Comparison of ENCODE assay signal across 8 cellular contexts in the genomic region with DNA sequence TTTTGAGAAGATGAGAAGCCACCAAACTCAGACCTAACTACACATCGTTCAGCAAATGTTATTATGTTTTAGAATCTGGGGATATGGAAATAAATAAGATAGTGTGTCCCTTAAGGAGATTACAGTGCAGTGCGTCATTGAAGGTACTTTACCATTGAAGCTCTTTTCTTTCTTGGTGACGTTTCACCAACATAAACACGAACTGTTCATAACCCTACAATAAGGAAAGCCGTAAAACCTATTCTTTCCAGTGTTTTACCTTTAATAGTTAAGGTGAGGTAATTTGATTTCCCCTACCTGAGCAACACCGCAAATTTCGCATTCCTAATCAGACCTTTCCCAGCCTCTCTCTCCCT. TPM values are rescaled to one million over a fixed set of nuclear protein-coding genes. Genes with fewer than 3 reads are reported as not detected.
DNase-seq lines count a peak whose midpoint lies in the region; ATAC-seq, FAIRE-seq and TF ChIP-seq lines count a peak whose summit lies in the region.

No MANE protein-coding gene starts in this region.

- H3K4me1 Mint-ChIP-seq in osteocyte (ENCODE audit: unreplicated experiment): peaks cover 16% of the 10 kb centered on the region

- no peaks in the 10 kb centered on the region for H3K27me3 ChIP-seq in endocrine pancreas (ENCODE audit: control insufficient read depth, insufficient read depth, low read length)

- peak overlapping the region; percentile 21 for H3K9ac ChIP-seq in endocrine pancreas (ENCODE audit: control insufficient read depth, insufficient read depth, low read length)

- no peaks in the 10 kb centered on the region for H3K9me3 ChIP-seq in endocrine pancreas (ENCODE audit: control insufficient read depth, low read length)

- H3K9me3 Mint-ChIP-seq in osteocyte (ENCODE audit: unreplicated experiment): no peaks in the 10 kb centered on the region

- H3K27me3 Mint-ChIP-seq in osteocyte (ENCODE audit: unreplicated experiment): peaks cover 27% of the 10 kb centered on the region

- peak overlapping the region; percentile 97 for H3K27ac Mint-ChIP-seq in osteocyte (ENCODE audit: unreplicated experiment)

- H3K4me3 Mint-ChIP-seq in osteocyte (ENCODE audit: unreplicated experiment): peak overlapping the region; percentile 97

- DNase-seq in LoVo (ENCODE audit: low spot score) (peak; percentile 12), osteocyte (ENCODE audit: extremely low spot score, unreplicated experiment) (no peak), frontal cortex (ENCODE audit: low spot score in 2 of 2) (no peak), inferior parietal cortex (ENCODE audit: extremely low spot score) (no peak), HCEC 1CT (no peak)
- no peak for DNase-seq in effector CD4-positive, alpha-beta T cell

- H3K36me3 ChIP-seq in endocrine pancreas (ENCODE audit: control insufficient read depth, insufficient read depth, low read length): no peaks in the 10 kb centered on the region

- peak; percentile 7 for ATAC-seq in GM19468 (IDR thresholded peaks at IDR 0.05; ENCODE audit: extremely low read depth, unreplicated experiment)

- no peak for TF ChIP-seq CTCF in osteocyte (IDR thresholded peaks at IDR 0.05)

- H3K36me3 Mint-ChIP-seq in osteocyte (ENCODE audit: unreplicated experiment): peaks cover 14% of the 10 kb centered on the region

- no peak for FAIRE-seq in frontal cortex (lab: Jason Lieb, UNC)

- peak overlapping the region; percentile 100 for H3K4me3 ChIP-seq in endocrine pancreas (ENCODE audit: control insufficient read depth, insufficient read depth, low read length)

- H3K4me1 ChIP-seq in endocrine pancreas (ENCODE audit: control insufficient read depth, insufficient read depth, low read length): peaks cover 17% of the 10 kb centered on the region

RNA-seq across cellular contexts. Expression of a gene that starts 0.8 kb away (rescaled TPM):
- total RNA-seq in osteocyte (23.4 and 24.3 TPM in 2 replicates), frontal cortex (92.5 TPM)
